In the genomic region with DNA sequence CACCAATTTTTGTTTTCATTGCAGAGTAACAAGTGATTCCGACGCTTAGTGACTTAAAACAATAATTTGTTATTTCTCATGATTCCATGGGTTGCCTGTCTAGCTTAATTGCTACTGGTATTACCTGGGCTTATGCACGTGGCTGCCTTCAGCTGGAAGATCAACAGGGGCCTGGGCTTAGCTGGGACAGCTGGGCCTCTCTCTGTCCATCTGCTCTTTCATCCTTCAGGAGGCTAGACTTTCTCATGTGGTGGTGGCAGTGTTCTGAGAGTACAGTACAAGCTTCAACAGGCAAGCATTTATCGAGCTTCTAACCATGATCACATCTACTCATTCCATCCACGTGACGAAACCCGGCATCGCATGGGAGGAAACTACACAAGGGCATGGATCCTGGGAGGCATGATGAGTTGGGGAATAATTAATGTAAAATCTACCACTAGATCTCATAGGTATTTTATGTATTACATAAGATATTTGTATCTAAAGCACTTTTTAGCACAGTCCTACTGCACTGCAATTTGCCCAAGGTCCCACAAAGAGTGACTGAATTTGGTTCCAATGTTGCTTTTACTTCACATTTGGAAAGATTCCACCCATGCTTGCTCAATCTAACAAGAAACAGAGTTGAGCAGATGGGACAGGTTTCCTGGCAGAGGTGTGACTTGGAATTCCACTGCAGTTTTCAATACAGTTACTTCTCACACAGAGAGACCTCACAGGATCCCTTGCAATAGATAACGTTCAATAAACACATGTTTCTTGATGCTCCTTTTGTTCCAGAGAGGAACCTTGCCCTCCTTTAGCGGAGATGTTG, we compare ENCODE assay signal across 26 cellular contexts.
A peak's percentile ranks its signal among the peaks of the same experiment; 100 is the strongest.
DNase-seq lines count a peak whose midpoint lies in the region; ATAC-seq and TF ChIP-seq lines count a peak whose summit lies in the region.
"Had no signal": no experiment of that assay in that cellular context is flagged by ENCODE, and none has a peak within 500 bp of the region (broad histone marks: within the 10 kb centered on the region; RNA-seq: fewer than 3 reads in every experiment).

No MANE protein-coding gene starts in this region.

- TF ChIP-seq EP300 in suprapubic skin (IDR thresholded peaks at IDR 0.05), result no peak

- intact Hi-C loops in Right ventricle myocardium superior (cut with DNase I), result no loop called here
- intact Hi-C loops in left ventricle myocardium inferior (cut with micrococcal nuclease), result no loop called here

- H3K27ac Mint-ChIP-seq in glutamatergic neuron (ENCODE audit: unreplicated experiment), result peak overlapping the region; percentile 70
- H3K27ac Mint-ChIP-seq: activated naive CD8-positive, alpha-beta T cell treated with anti-CD3 and anti-CD28 coated beads for 36 hours; memory B cell; naive B cell had no signal

- H3K4me3 Mint-ChIP-seq in glutamatergic neuron (ENCODE audit: unreplicated experiment), result peak overlapping the region; percentile 18
- H3K4me3 Mint-ChIP-seq: activated naive CD8-positive, alpha-beta T cell treated with anti-CD3 and anti-CD28 coated beads for 36 hours; memory B cell; naive B cell had no signal

- WGBS in suprapubic skin, result 57% methylated on average over 10 of the region's 10 CpGs

- H3K9me3 ChIP-seq in left ventricle myocardium inferior (replicated peaks) (peaks cover 40% of the 10 kb centered on the region), suprapubic skin (no peaks in the 10 kb centered on the region)
- H3K9me3 ChIP-seq: BE2C, colonic mucosa had no signal

- H3K27ac ChIP-seq in left ventricle myocardium inferior (replicated peaks) (no peak overlapping the region), suprapubic skin (peak overlapping the region; percentile 30)
- H3K27ac ChIP-seq: colonic mucosa, upper lobe of left lung had no signal

- no peaks in the 10 kb centered on the region for H3K27me3 Mint-ChIP-seq in glutamatergic neuron (ENCODE audit: unreplicated experiment)

- DNase-seq in Right ventricle myocardium superior (no peak), left ventricle myocardium inferior (no peak), cerebellar cortex (ENCODE audit: low spot score) (peak; percentile 27), glutamatergic neuron (no peak), suprapubic skin (ENCODE audit: low spot score in 2 of 2) (no peak), Ammon's horn (ENCODE audit: low spot score) (no peak), AG20443 (ENCODE audit: low spot score) (no peak)
- DNase-seq: 8988T; activated CD4-positive, alpha-beta T cell treated with anti-CD3 and anti-CD28 coated beads, Interleukin-2, amount 50 U/mL, for 1 hour; activated naive CD8-positive, alpha-beta T cell treated with anti-CD3 and anti-CD28 coated beads for 36 hours; BE2C; colonic mucosa; DMS79; foreskin melanocyte; kidney; naive B cell; NCI-H1105 treated with DMSO at 0.1 percent for 48 hours; NCI-H510A; occipital lobe; retina; RPMI8226; stimulated activated CD4-positive, alpha-beta T cell treated with anti-CD3 and anti-CD28 coated beads, Interleukin-12 subunit alpha, Interleukin-12 subunit beta, amount 100 ng/mL, for 4 hours; upper lobe of left lung had no signal

- H3K27me3 ChIP-seq in left ventricle myocardium inferior (ENCODE audit: low read depth), result no peaks in the 10 kb centered on the region
- no peaks in the 10 kb centered on the region for H3K27me3 ChIP-seq in suprapubic skin
- H3K27me3 ChIP-seq: BE2C, colonic mucosa, upper lobe of left lung had no signal

- ATAC-seq in Right ventricle myocardium superior (ENCODE audit: poor library complexity) (peak; percentile 39), GM21360 (IDR thresholded peaks at IDR 0.05; ENCODE audit: unreplicated experiment) (no peak)
- ATAC-seq: GM12878 had no signal

- no peaks in the 10 kb centered on the region for H3K9me3 Mint-ChIP-seq in glutamatergic neuron (ENCODE audit: unreplicated experiment)

- peaks cover 20% of the 10 kb centered on the region for H3K36me3 Mint-ChIP-seq in glutamatergic neuron (ENCODE audit: unreplicated experiment)
- H3K36me3 Mint-ChIP-seq: activated naive CD8-positive, alpha-beta T cell treated with anti-CD3 and anti-CD28 coated beads for 36 hours; memory B cell; naive B cell had no signal

- H3K4me1 ChIP-seq in left ventricle myocardium inferior (no peaks in the 10 kb centered on the region), suprapubic skin (peaks cover 20% of the 10 kb centered on the region)
- H3K4me1 ChIP-seq: BE2C, colonic mucosa, upper lobe of left lung had no signal

- H3K4me3 ChIP-seq in left ventricle myocardium inferior (no peak overlapping the region), suprapubic skin (no peak overlapping the region)
- H3K4me3 ChIP-seq: colonic mucosa, GM12878, upper lobe of left lung had no signal

- H3K36me3 ChIP-seq in left ventricle myocardium inferior (no peaks in the 10 kb centered on the region), suprapubic skin (no peaks in the 10 kb centered on the region)
- H3K36me3 ChIP-seq: BE2C, colonic mucosa, upper lobe of left lung had no signal

- H3K4me1 Mint-ChIP-seq in glutamatergic neuron (ENCODE audit: low read depth, unreplicated experiment), result peaks cover 7% of the 10 kb centered on the region
- H3K4me1 Mint-ChIP-seq: activated naive CD8-positive, alpha-beta T cell treated with anti-CD3 and anti-CD28 coated beads for 36 hours; memory B cell; naive B cell had no signal

- TF ChIP-seq CTCF in left ventricle myocardium inferior (IDR thresholded peaks at IDR 0.05; ENCODE audit: borderline replicate concordance) (no peak), glutamatergic neuron (IDR thresholded peaks at IDR 0.05; ENCODE audit: partially characterized antibody, unreplicated experiment) (no peak), suprapubic skin (IDR thresholded peaks at IDR 0.05) (no peak)

- no peak for TF ChIP-seq POLR2A in suprapubic skin (IDR thresholded peaks at IDR 0.05)
